Comparison of ENCODE assay signal across 4 cellular contexts in genomic region chr7:76567311-76567710, GRCh38. TPM values are rescaled to one million over a fixed set of nuclear protein-coding genes. Genes with fewer than 3 reads are reported as not detected.
"Had no signal": no experiment of that assay in that cellular context is flagged by ENCODE, and none has a peak within 500 bp of the region (broad histone marks: within the 10 kb centered on the region; RNA-seq: fewer than 3 reads in every experiment).

No MANE protein-coding gene starts in this region.

RNA-seq across cellular contexts. Expression of gene SPDYE16, which starts 24.2 kb away (rescaled TPM):
- total RNA-seq: NCI-H460, Right ventricle myocardium superior, RPMI7951, SJSA1 had no signal

RNA-seq across cellular contexts. Expression of gene UPK3B, which starts 57.0 kb away (rescaled TPM):
- total RNA-seq: RPMI7951 had no signal
